In genomic region chr5:43204958-43205357, GRCh38 we compare ENCODE assay signal across 31 cellular contexts.
"Had no signal": no experiment of that assay in that cellular context is flagged by ENCODE, and none has a peak within 500 bp of the region (broad histone marks: within the 10 kb centered on the region; RNA-seq: fewer than 3 reads in every experiment).

No MANE protein-coding gene starts in this region.

- H3K27me3 Mint-ChIP-seq: progenitor cell of endocrine pancreas had no signal

- H3K27ac ChIP-seq: neural progenitor cell, ovary, parathyroid adenoma, psoas muscle, skin epidermis, spleen, suprapubic skin, testis, tibial artery, transverse colon, upper lobe of right lung, uterus had no signal

- H3K36me3 Mint-ChIP-seq: natural killer cell, neural progenitor cell, type B pancreatic cell had no signal

- H3K4me1 ChIP-seq: psoas muscle, spleen, suprapubic skin, testis, tibial artery, upper lobe of right lung, uterus had no signal

- ATAC-seq: natural killer cell; psoas muscle; right cardiac atrium; sciatic nerve; stimulated activated memory B cell treated with anti-CD40 and anti-IgM and Interleukin-4, amounts not matched to agents 10 μg/mL and 1 μg/mL and 100 μg/mL, for 72 hours; stimulated activated naive CD8-positive, alpha-beta T cell treated with anti-CD3 and anti-CD28 coated beads, Interleukin-15, amount 100 ng/mL, for 72 hours; stimulated activated naive CD8-positive, alpha-beta T cell treated with anti-CD3 and anti-CD28 coated beads, Interleukin-15, Interleukin-2, amounts not matched to agents 100 U/mL and 50 U/mL, for 24 hours; upper lobe of right lung had no signal

- DNase-seq: natural killer cell; occipital lobe; ovary; posterior cingulate gyrus; psoas muscle; right cardiac atrium; spleen; stimulated activated CD4-positive, alpha-beta T cell treated with anti-CD3 and anti-CD28 coated beads, Interleukin-12 subunit alpha, Interleukin-12 subunit beta, amount 100 ng/mL, for 4 hours; stimulated activated CD4-positive, alpha-beta T cell treated with anti-CD3 and anti-CD28 coated beads, Interleukin-1b, Interleukin-23, amount 100 ng/mL, for 48 hours; stimulated activated CD4-positive, alpha-beta T cell treated with anti-CD3 and anti-CD28 coated beads, Interleukin-4, amount 100 ng/mL, for 1 hour; stimulated activated CD4-positive, alpha-beta T cell treated with anti-CD3 and anti-CD28 coated beads, Interleukin-4, amount 100 ng/mL, for 4 hours; stimulated activated CD8-positive, alpha-beta memory T cell treated with anti-CD3 and anti-CD28 coated beads, Interleukin-4, amount 100 ng/mL, for 48 hours; stimulated activated naive CD4-positive, alpha-beta T cell; stimulated activated naive CD8-positive, alpha-beta T cell treated with anti-CD3 and anti-CD28 coated beads, Interleukin-15, amount 100 ng/mL, for 72 hours; stimulated activated naive CD8-positive, alpha-beta T cell treated with anti-CD3 and anti-CD28 coated beads, Interleukin-15, Interleukin-2, amounts not matched to agents 100 U/mL and 50 U/mL, for 24 hours; substantia nigra; testis; tibial artery; transverse colon; upper lobe of right lung; uterus had no signal

- H3K4me3 ChIP-seq: neural progenitor cell, ovary, psoas muscle, skin epidermis, smooth muscle cell, spleen, suprapubic skin, testis, tibial artery, transverse colon, upper lobe of right lung, uterus had no signal

- H3K27me3 ChIP-seq: neural progenitor cell, ovary, suprapubic skin, testis, transverse colon, upper lobe of right lung, uterus had no signal

- H3K4me3 Mint-ChIP-seq: natural killer cell; nephron; neural progenitor cell; stimulated activated memory B cell treated with anti-CD40 and anti-IgM and Interleukin-4, amounts not matched to agents 10 μg/mL and 1 μg/mL and 100 μg/mL, for 72 hours; stimulated activated naive CD8-positive, alpha-beta T cell treated with anti-CD3 and anti-CD28 coated beads, Interleukin-15, amount 100 ng/mL, for 72 hours; type B pancreatic cell had no signal

- H2AFZ ChIP-seq: neural progenitor cell, parathyroid adenoma had no signal

- H3K9ac ChIP-seq: neural progenitor cell, parathyroid adenoma had no signal

- H3K4me1 Mint-ChIP-seq: natural killer cell; neural progenitor cell; stimulated activated memory B cell treated with anti-CD40 and anti-IgM and Interleukin-4, amounts not matched to agents 10 μg/mL and 1 μg/mL and 100 μg/mL, for 72 hours; stimulated activated naive CD8-positive, alpha-beta T cell treated with anti-CD3 and anti-CD28 coated beads, Interleukin-15, amount 100 ng/mL, for 72 hours had no signal

- H3K9me3 ChIP-seq: ovary, psoas muscle, spleen, suprapubic skin, testis, tibial artery, transverse colon, upper lobe of right lung, uterus had no signal

- H3K9me3 Mint-ChIP-seq: nephron, neural progenitor cell, type B pancreatic cell had no signal

- H3K27ac Mint-ChIP-seq: natural killer cell; nephron; neural progenitor cell; progenitor cell of endocrine pancreas; stimulated activated memory B cell treated with anti-CD40 and anti-IgM and Interleukin-4, amounts not matched to agents 10 μg/mL and 1 μg/mL and 100 μg/mL, for 72 hours; type B pancreatic cell had no signal

- H3K36me3 ChIP-seq: neural progenitor cell, ovary, spleen, suprapubic skin, tibial artery, transverse colon, upper lobe of right lung, uterus had no signal

- H3K4me2 ChIP-seq: neural progenitor cell, smooth muscle cell had no signal

- H3K79me2 ChIP-seq: parathyroid adenoma had no signal
